8 cellular contexts compared by ENCODE assay signal in the genomic region with DNA sequence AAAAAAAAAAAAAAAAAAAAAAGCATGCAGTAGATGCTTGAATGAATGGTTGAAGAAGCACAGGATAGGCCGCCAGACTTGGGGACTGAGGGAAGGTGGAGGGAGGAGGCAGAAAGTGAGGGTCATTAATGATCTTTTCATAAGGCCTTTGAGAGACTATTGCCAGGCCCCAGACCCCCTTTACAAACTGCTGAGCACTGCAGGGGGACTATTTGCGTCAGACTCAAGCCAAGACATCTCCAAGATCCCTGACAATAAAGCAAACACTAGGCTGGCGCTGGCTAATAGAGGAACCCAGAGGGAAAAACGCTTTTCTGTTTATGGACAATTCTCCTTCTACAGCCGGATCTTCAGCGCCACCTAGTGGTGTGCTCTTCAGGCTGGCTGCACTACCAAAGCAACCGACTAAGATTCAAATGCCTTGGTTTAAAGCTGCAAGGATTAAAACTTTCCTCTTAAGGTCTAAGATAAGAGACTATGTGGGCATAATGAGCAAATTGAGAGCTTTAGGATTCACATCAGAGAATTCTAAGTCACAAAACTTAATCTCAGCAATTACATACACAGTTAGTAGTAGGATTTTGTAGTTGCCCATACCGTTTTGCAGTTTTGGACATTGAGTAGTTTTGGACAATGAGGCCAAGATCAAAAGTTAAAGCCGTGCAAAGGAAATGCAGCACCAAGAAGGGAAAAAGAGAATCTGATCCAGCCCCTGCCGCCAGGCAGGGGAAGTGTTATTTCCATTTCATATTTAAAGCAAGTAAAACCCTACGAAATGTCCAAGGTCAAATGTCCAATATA. TPM values are rescaled to one million over a fixed set of nuclear protein-coding genes. Genes with fewer than 3 reads are reported as not detected.
DNase-seq lines count a peak whose midpoint lies in the region; ATAC-seq and TF ChIP-seq lines count a peak whose summit lies in the region.

No MANE protein-coding gene starts in this region.

- H3K27me3 ChIP-seq in BE2C: no peaks in the 10 kb centered on the region
- peaks cover 7% of the 10 kb centered on the region for H3K27me3 ChIP-seq in gastroesophageal sphincter
- no peaks in the 10 kb centered on the region for H3K27me3 ChIP-seq in osteoblast (ENCODE audit: insufficient read depth, low read length)
- H3K27me3 ChIP-seq in upper lobe of right lung: no peaks in the 10 kb centered on the region

- peak overlapping the region; percentile 65 for H3K4me2 ChIP-seq in osteoblast (ENCODE audit: insufficient read depth, low read length)

- TF ChIP-seq CTCF in BE2C (IDR thresholded peaks at IDR 0.05; ENCODE audit: low read depth, low read length): peak; percentile 100
- peak; percentile 76 to 96 (median 88) for TF ChIP-seq CTCF in gastroesophageal sphincter (IDR thresholded peaks at IDR 0.05)
- TF ChIP-seq CTCF in osteoblast (IDR thresholded peaks at IDR 0.05; ENCODE audit: extremely low read depth, low read depth, low read length): peak; percentile 98
- peak; percentile 98 for TF ChIP-seq CTCF in upper lobe of right lung (IDR thresholded peaks at IDR 0.05)

- peak overlapping the region; percentile 81 for H2AFZ ChIP-seq in osteoblast (ENCODE audit: low read length)

- peak; percentile 75 for DNase-seq in BE2C
- DNase-seq in MV-4-11 (lab: John Stamatoyannopoulos, UW): peak; percentile 29
- DNase-seq in SHP77 treated with DMSO at 0.1 percent for 48 hours (lab: John Stamatoyannopoulos, UW): peak; percentile 17
- DNase-seq in activated naive CD4-positive, alpha-beta T cell (lab: John Stamatoyannopoulos, UW): peak in 3 of 4 experiments; percentile 5 to 40 (median 19)
- peak; percentile 85 for DNase-seq in osteoblast (ENCODE audit: insufficient read length, low spot score, missing footprints)
- peak; percentile 66 for DNase-seq in upper lobe of right lung

- H4K20me1 ChIP-seq in osteoblast (ENCODE audit: insufficient read depth, low read length): no peaks in the 10 kb centered on the region

- H3K79me2 ChIP-seq in osteoblast (ENCODE audit: insufficient read depth, low read length): no peaks in the 10 kb centered on the region

- no peak for TF ChIP-seq POLR2A in gastroesophageal sphincter (IDR thresholded peaks at IDR 0.05)

- no peaks in the 10 kb centered on the region for H3K9me3 ChIP-seq in BE2C
- H3K9me3 ChIP-seq in gastroesophageal sphincter: no peaks in the 10 kb centered on the region
- H3K9me3 ChIP-seq in osteoblast (ENCODE audit: low read depth, low read length): no peaks in the 10 kb centered on the region
- no peaks in the 10 kb centered on the region for H3K9me3 ChIP-seq in upper lobe of right lung

- intact Hi-C loops in upper lobe of right lung (cut with DNase I): no loop called here

- H3K4me3 ChIP-seq in BE2C (ENCODE audit: low read depth, low read length): no peak overlapping the region
- H3K4me3 ChIP-seq in gastroesophageal sphincter: no peak overlapping the region
- no peak overlapping the region for H3K4me3 ChIP-seq in osteoblast (ENCODE audit: insufficient read depth, low read length)
- H3K4me3 ChIP-seq in upper lobe of right lung: no peak overlapping the region

- no peak for TF ChIP-seq EP300 in gastroesophageal sphincter (IDR thresholded peaks at IDR 0.05)

- no peaks in the 10 kb centered on the region for H3K4me1 ChIP-seq in BE2C
- H3K4me1 ChIP-seq in gastroesophageal sphincter: peaks cover 0 to 8% (median 0%) of the 10 kb centered on the region in 3 donors
- H3K4me1 ChIP-seq in osteoblast (ENCODE audit: insufficient read depth, low read length): no peaks in the 10 kb centered on the region
- H3K4me1 ChIP-seq in upper lobe of right lung: no peaks in the 10 kb centered on the region

- no peak overlapping the region for H3K27ac ChIP-seq in gastroesophageal sphincter
- no peak overlapping the region for H3K27ac ChIP-seq in osteoblast (ENCODE audit: low read depth, low read length)
- H3K27ac ChIP-seq in upper lobe of right lung: no peak overlapping the region

- 11 to 17% methylated on average over 8 to 11 of the region's 11 CpGs for WGBS in gastroesophageal sphincter (ENCODE audit: low coverage in 1 of 2), 2 donors

- ATAC-seq in GM19395 (IDR thresholded peaks at IDR 0.05; ENCODE audit: unreplicated experiment) (peak; percentile 90), gastroesophageal sphincter (peak; percentile 73), upper lobe of right lung (peak; percentile 91)

- H3K36me3 ChIP-seq in BE2C: no peaks in the 10 kb centered on the region
- H3K36me3 ChIP-seq in gastroesophageal sphincter: no peaks in the 10 kb centered on the region
- H3K36me3 ChIP-seq in osteoblast (ENCODE audit: insufficient read depth, low read length): no peaks in the 10 kb centered on the region
- no peaks in the 10 kb centered on the region for H3K36me3 ChIP-seq in upper lobe of right lung

RNA-seq across cellular contexts. Expression of gene AGK, which starts 17.9 kb away (rescaled TPM):
- polyA plus RNA-seq in BE2C (2012; ENCODE audit: insufficient read depth, insufficient read length, low read depth): 44.2 TPM
- total RNA-seq in gastroesophageal sphincter (10 to 100 TPM; 21.0 to 30.8 (median 25.5) TPM), osteoblast (23.9 and 26.1 TPM in 2 replicates), upper lobe of right lung (17.5 TPM)

Comparison
In these comparisons a context has a peak if more than half of its experiments do, and no peak if none do; other contexts are left out.
1. DNase-seq: peak in every context shown above with its lines; median percentile 85 in osteoblast; 75 in BE2C; 66 in upper lobe of right lung; 29 in MV-4-11; 19 in activated naive CD4-positive, alpha-beta T cell; 17 in SHP77 treated with DMSO at 0.1 percent for 48 hours.